18 cellular contexts compared by ENCODE assay signal in genomic region chr10:28008054-28008453, GRCh38. TPM values are rescaled to one million over a fixed set of nuclear protein-coding genes. Genes with fewer than 3 reads are reported as not detected.
"Had no signal": no experiment of that assay in that cellular context is flagged by ENCODE, and none has a peak within 500 bp of the region (broad histone marks: within the 10 kb centered on the region; RNA-seq: fewer than 3 reads in every experiment).

No MANE protein-coding gene starts in this region.

- H3K27ac ChIP-seq: coronary artery, dorsolateral prefrontal cortex, heart left ventricle, left ventricle myocardium inferior, lower lobe of right lung, ovary, stomach had no signal

- H3K4me1 ChIP-seq: heart left ventricle, left ventricle myocardium inferior, lower lobe of right lung, stomach had no signal

- H3K36me3 ChIP-seq: heart left ventricle, left ventricle myocardium inferior, lower lobe of right lung, ovary, stomach had no signal

- H3K27me3 ChIP-seq: ovary had no signal

- H3K9me3 ChIP-seq: left ventricle myocardium inferior, lower lobe of right lung, ovary, stomach had no signal

- H3K4me3 ChIP-seq: coronary artery, dorsolateral prefrontal cortex, heart left ventricle, left ventricle myocardium inferior, lower lobe of right lung, ovary, stomach had no signal

- ATAC-seq: esophagus mucosa, heart left ventricle, lower lobe of right lung, natural killer cell, right cardiac atrium had no signal

- DNase-seq: dorsolateral prefrontal cortex; effector CD8-positive, alpha-beta T cell; heart left ventricle; hippocampal formation; left ventricle myocardium inferior; lower lobe of right lung; natural killer cell; nucleus accumbens; ovary; right cardiac atrium; small intestine; stimulated activated CD4-positive, alpha-beta T cell treated with anti-CD3 and anti-CD28 coated beads, Interleukin-12 subunit alpha, Interleukin-12 subunit beta, amount 100 ng/mL, for 4 hours; stimulated activated naive CD4-positive, alpha-beta T cell; stomach; trophoblast cell had no signal

RNA-seq across cellular contexts. Expression of gene ODAD2, which starts 9.2 kb away (rescaled TPM):
- total RNA-seq: myocyte, natural killer cell had no signal
- polyA plus RNA-seq: heart left ventricle had no signal
